ENCODE assay signal across 8 cellular contexts in genomic region chr5:134140530-134141201, GRCh38. TPM values are rescaled to one million over a fixed set of nuclear protein-coding genes. Genes with fewer than 3 reads are reported as not detected.
DNase-seq lines count a peak whose midpoint lies in the region; ATAC-seq and TF ChIP-seq lines count a peak whose summit lies in the region.

No MANE protein-coding gene starts in this region.

- H3K9ac ChIP-seq in neuronal stem cell (ENCODE audit: low read depth, low read length, poor library complexity), result no peak overlapping the region

- no peak for ATAC-seq in HG03378 (IDR thresholded peaks at IDR 0.05; ENCODE audit: unreplicated experiment)

- H2BK120ac ChIP-seq in neuronal stem cell (ENCODE audit: low read depth, low read length), result no peak overlapping the region

- no peak overlapping the region for H2BK12ac ChIP-seq in neuronal stem cell (ENCODE audit: low read length)

- no peak overlapping the region for H4K91ac ChIP-seq in neuronal stem cell (ENCODE audit: low read depth, low read length, poor library complexity)

- no CpG with 5 or more reads among the region's 8 CpGs for WGBS in neuronal stem cell (ENCODE audit: extremely low coverage in 2 of 2, insufficient read length in 2 of 2, insufficient replicate concordance in 1 of 2), 2 donors

- H3K23ac ChIP-seq in neuronal stem cell (ENCODE audit: low read depth, low read length, poor library complexity), result no peak overlapping the region

- H3K9me3 ChIP-seq in neuronal stem cell (replicated peaks in 1 of 2; ENCODE audit: control insufficient read depth in 2 of 2, insufficient read depth in 1 of 2, low read depth in 1 of 2, low read length in 2 of 2), result no peaks in the 10 kb centered on the region

- H3K4me1 ChIP-seq in neuronal stem cell (ENCODE audit: control insufficient read depth in 2 of 2, insufficient read depth in 1 of 2, low read depth in 1 of 2, low read length in 2 of 2), result no peaks in the 10 kb centered on the region

- no peak overlapping the region for H2BK15ac ChIP-seq in neuronal stem cell (ENCODE audit: low read length)

- peak; percentile 77 for TF ChIP-seq CTCF in fibroblast of villous mesenchyme (IDR thresholded peaks at IDR 0.05; ENCODE audit: insufficient read depth, low read depth, low read length)

- H2AK5ac ChIP-seq in neuronal stem cell (ENCODE audit: low read depth, low read length), result no peak overlapping the region

- H3K14ac ChIP-seq in neuronal stem cell (ENCODE audit: low read length), result no peak overlapping the region

- no peak overlapping the region for H4K8ac ChIP-seq in neuronal stem cell (ENCODE audit: low read depth, low read length)

- H3K4ac ChIP-seq in neuronal stem cell (ENCODE audit: low read length), result no peak overlapping the region

- H3K4me2 ChIP-seq in neuronal stem cell (ENCODE audit: insufficient read depth, low read length, poor library complexity, severe bottlenecking), result no peak overlapping the region

- no peak overlapping the region for H3K18ac ChIP-seq in neuronal stem cell (ENCODE audit: low read length)

- peaks cover 16% of the 10 kb centered on the region for H3K79me1 ChIP-seq in neuronal stem cell (ENCODE audit: low read depth, low read length)

- no peak overlapping the region for H2AFZ ChIP-seq in neuronal stem cell (ENCODE audit: low read length)

- DNase-seq in activated effector memory CD4-positive, alpha-beta T cell treated with anti-CD3 and anti-CD28 coated beads, Interleukin-2, amount 50 U/mL, for 16 hours, result peak; percentile 85
- no peak for DNase-seq in activated effector memory CD4-positive, alpha-beta T cell treated with Interleukin-2 at 50 U/mL for 16 hours
- DNase-seq in HS-27A (ENCODE audit: low read depth), result peak; percentile 14
- DNase-seq in OCI-M1 (lab: John Stamatoyannopoulos, UW), result peak; percentile 94
- peak; percentile 80 to 82 for DNase-seq in activated T-cell treated with anti-CD3 and anti-CD28 coated beads, Interleukin-2, amount 50 U/mL, for 48 hours
- DNase-seq in fibroblast of villous mesenchyme (ENCODE audit: low read depth), result peak; percentile 74
- peak; percentile 51 for DNase-seq in neuronal stem cell (ENCODE audit: low spot score)

- peak overlapping the region; percentile 9 for H2BK5ac ChIP-seq in neuronal stem cell (ENCODE audit: low read length)

- no peaks in the 10 kb centered on the region for H3K27me3 ChIP-seq in neuronal stem cell (ENCODE audit: control insufficient read depth in 3 of 3, insufficient read depth in 3 of 3, low read depth in 1 of 3, low read length in 3 of 3)

- H3K4me3 ChIP-seq in fibroblast of villous mesenchyme (ENCODE audit: low read depth, low read length) (no peak overlapping the region), neuronal stem cell (ENCODE audit: low read length in 2 of 2) (no peak overlapping the region)

- H3K36me3 ChIP-seq in neuronal stem cell (replicated peaks in 1 of 2; ENCODE audit: control insufficient read depth in 2 of 2, insufficient read depth in 2 of 2, low read length in 2 of 2), result peaks cover 35 to 90% of the 10 kb centered on the region in 2 donors

- no peak overlapping the region for H3K27ac ChIP-seq in neuronal stem cell (replicated peaks; ENCODE audit: low read length)

RNA-seq across cellular contexts. Expression of gene TCF7, which starts 26.2 kb away (rescaled TPM):
- under 0.01 and 0.97 TPM in 2 replicates for total RNA-seq in fibroblast of villous mesenchyme
- 4.1 TPM for polyA plus RNA-seq in neuronal stem cell (2013, experiment 1 of 2)
- 4.2 TPM for polyA plus RNA-seq in neuronal stem cell (2013, experiment 2 of 2)

RNA-seq across cellular contexts. Expression of gene SKP1, which starts 36.1 kb away (rescaled TPM):
- 164 and 166 TPM in 2 replicates for total RNA-seq in fibroblast of villous mesenchyme
- polyA plus RNA-seq in neuronal stem cell (2013, experiment 1 of 2), result 609 TPM
- polyA plus RNA-seq in neuronal stem cell (2013, experiment 2 of 2), result 615 TPM
